In genomic region chr12:93098077-93098476, GRCh38 we compare ENCODE assay signal across 8 cellular contexts.
A peak's percentile ranks its signal among the peaks of the same experiment; 100 is the strongest.
DNase-seq lines count a peak whose midpoint lies in the region; ATAC-seq and TF ChIP-seq lines count a peak whose summit lies in the region.

No MANE protein-coding gene starts in this region.

- H3K27me3 Mint-ChIP-seq in activated naive CD8-positive, alpha-beta T cell treated with anti-CD3 and anti-CD28 coated beads for 36 hours, result no peaks in the 10 kb centered on the region

- H3K36me3 ChIP-seq in SU-DHL-6 (ENCODE audit: low read length) (no peaks in the 10 kb centered on the region), hepatocyte (replicated peaks; ENCODE audit: insufficient read depth, low read depth) (no peaks in the 10 kb centered on the region)

- H3K9me2 ChIP-seq in SU-DHL-6 (replicated peaks; ENCODE audit: insufficient read depth, low read length), result no peaks in the 10 kb centered on the region
- no peaks in the 10 kb centered on the region for H3K9me2 ChIP-seq in hepatocyte (replicated peaks; ENCODE audit: insufficient read depth)

- H4K20me1 ChIP-seq in SU-DHL-6 (ENCODE audit: low read depth, low read length), result no peaks in the 10 kb centered on the region
- H4K20me1 ChIP-seq in hepatocyte (ENCODE audit: insufficient read depth, poor library complexity, severe bottlenecking), result no peaks in the 10 kb centered on the region

- H3K27ac ChIP-seq in SU-DHL-6 (ENCODE audit: low read depth, low read length) (no peak overlapping the region), hepatocyte (no peak overlapping the region)

- no peaks in the 10 kb centered on the region for H3K36me3 Mint-ChIP-seq in activated naive CD8-positive, alpha-beta T cell treated with anti-CD3 and anti-CD28 coated beads for 36 hours

- H3K4me1 Mint-ChIP-seq in activated naive CD8-positive, alpha-beta T cell treated with anti-CD3 and anti-CD28 coated beads for 36 hours, result peaks cover 11% of the 10 kb centered on the region

- peak overlapping the region; percentile 16 for H3K27ac Mint-ChIP-seq in activated naive CD8-positive, alpha-beta T cell treated with anti-CD3 and anti-CD28 coated beads for 36 hours

- H3K4me3 ChIP-seq in SU-DHL-6 (ENCODE audit: insufficient read depth, low read length, poor library complexity, severe bottlenecking) (no peak overlapping the region), hepatocyte (no peak overlapping the region)

- DNase-seq in G401 (ENCODE audit: low spot score) (peak; percentile 27), hepatocyte (ENCODE audit: low spot score) (peak; percentile 58)
- DNase-seq in activated naive CD8-positive, alpha-beta T cell treated with anti-CD3 and anti-CD28 coated beads for 36 hours, result peak; percentile 55
- DNase-seq in stimulated activated CD4-positive, alpha-beta T cell treated with anti-CD3 and anti-CD28 coated beads, Interleukin-1b, Interleukin-23, amount 100 ng/mL, for 24 hours (ENCODE audit: low read depth in 4 of 4, low spot score in 1 of 4), result peak; percentile 41 to 56 (median 52)

- H3K9me3 Mint-ChIP-seq in activated naive CD8-positive, alpha-beta T cell treated with anti-CD3 and anti-CD28 coated beads for 36 hours, result no peaks in the 10 kb centered on the region

- peak; percentile 35 for ATAC-seq in HG03139 (IDR thresholded peaks at IDR 0.05; ENCODE audit: unreplicated experiment)
- ATAC-seq in HG03039 (IDR thresholded peaks at IDR 0.05; ENCODE audit: unreplicated experiment), result no peak
- ATAC-seq in GM19463 (IDR thresholded peaks at IDR 0.05; ENCODE audit: unreplicated experiment), result no peak

- H3F3A ChIP-seq in SU-DHL-6 (ENCODE audit: insufficient read depth), result no peaks in the 10 kb centered on the region

- TF ChIP-seq CTCF in SU-DHL-6 (IDR thresholded peaks at IDR 0.05; ENCODE audit: insufficient read depth, low read length, poor library complexity, severe bottlenecking) (peak; percentile 56), hepatocyte (IDR thresholded peaks at IDR 0.05; ENCODE audit: poor library complexity) (peak; percentile 41)

- H3K27me3 ChIP-seq in SU-DHL-6 (ENCODE audit: low read length) (no peaks in the 10 kb centered on the region), hepatocyte (no peaks in the 10 kb centered on the region)

- H3K9me3 ChIP-seq in SU-DHL-6 (ENCODE audit: insufficient read depth, low read length), result no peaks in the 10 kb centered on the region
- no peaks in the 10 kb centered on the region for H3K9me3 ChIP-seq in hepatocyte (ENCODE audit: low read depth)

- peaks cover 29% of the 10 kb centered on the region for H3K4me1 ChIP-seq in hepatocyte (ENCODE audit: insufficient read depth)

- H3K4me2 ChIP-seq in SU-DHL-6 (ENCODE audit: low read depth, low read length, poor library complexity, severe bottlenecking) (no peak overlapping the region), hepatocyte (no peak overlapping the region)

- H2AFZ ChIP-seq in SU-DHL-6 (ENCODE audit: low read depth, low read length, severe bottlenecking), result peak overlapping the region; percentile 98
- no peak overlapping the region for H2AFZ ChIP-seq in hepatocyte

- in situ Hi-C loops in G401 (cut with HindIII; ENCODE audit: low sequenced_read_pairs), result no loop called here

- no peak overlapping the region for H3K9ac ChIP-seq in SU-DHL-6 (ENCODE audit: low read length)

- WGBS in hepatocyte (ENCODE audit: low lambda C conversion rate, missing lambda C conversion rate), result 63% methylated on average over 2 of the region's 2 CpGs

- no peak overlapping the region for H3K4me3 Mint-ChIP-seq in activated naive CD8-positive, alpha-beta T cell treated with anti-CD3 and anti-CD28 coated beads for 36 hours

- H3K79me2 ChIP-seq in SU-DHL-6 (ENCODE audit: insufficient read depth, low read length), result no peaks in the 10 kb centered on the region
- H3K79me2 ChIP-seq in hepatocyte, result no peaks in the 10 kb centered on the region
